Comparison of ENCODE assay signal across 17 cellular contexts in genomic region chrX:31500920-31501319, GRCh38.
DNase-seq lines count a peak whose midpoint lies in the region; ATAC-seq lines count a peak whose summit lies in the region.
"Had no signal": no experiment of that assay in that cellular context is flagged by ENCODE, and none has a peak within 500 bp of the region (broad histone marks: within the 10 kb centered on the region; RNA-seq: fewer than 3 reads in every experiment).

No MANE protein-coding gene starts in this region.

- no peaks in the 10 kb centered on the region for H3K27me3 ChIP-seq in SJSA1 (replicated peaks)
- H3K27me3 ChIP-seq: spleen had no signal

- DNase-seq in SJSA1 (ENCODE audit: low read depth in 1 of 2, low spot score in 2 of 2): peak; percentile 30 to 33
- peak; percentile 66 for DNase-seq in fibroblast of peridontal ligament (ENCODE audit: extremely low read depth)
- no peak for DNase-seq in epidermal melanocyte (ENCODE audit: insufficient read length, low spot score)
- no peak for DNase-seq in stimulated activated CD4-positive, alpha-beta T cell treated with anti-CD3 and anti-CD28 coated beads, Interleukin-4, amount 100 ng/mL, for 1 hour
- no peak for DNase-seq in T-helper 17 cell
- DNase-seq: activated gamma-delta T cell treated with Interleukin-2 at 50 U/mL for 16 hours, caudate nucleus, GDM1, NCI-H345, occipital lobe, spleen had no signal

- no peak overlapping the region for H3K4me3 Mint-ChIP-seq in T-helper 17 cell

- H3K36me3 Mint-ChIP-seq in T-helper 17 cell (ENCODE audit: low read depth): no peaks in the 10 kb centered on the region

- H3K9me3 ChIP-seq in SJSA1 (replicated peaks) (no peaks in the 10 kb centered on the region), T-helper 17 cell (ENCODE audit: control insufficient read depth, low read length, poor library complexity, severe bottlenecking) (no peaks in the 10 kb centered on the region)
- H3K9me3 ChIP-seq: spleen had no signal

- no peaks in the 10 kb centered on the region for H3K36me3 ChIP-seq in SJSA1
- H3K36me3 ChIP-seq: spleen had no signal

- H3K4me3 ChIP-seq in SJSA1: no peak overlapping the region
- H3K4me3 ChIP-seq: spleen had no signal

- no peak overlapping the region for H3K27ac Mint-ChIP-seq in T-helper 17 cell

- H3K4me1 Mint-ChIP-seq in T-helper 17 cell: no peaks in the 10 kb centered on the region

- H3K4me1 ChIP-seq in SJSA1 (replicated peaks): peaks cover 36% of the 10 kb centered on the region
- H3K4me1 ChIP-seq: spleen had no signal

- H3K27ac ChIP-seq in SJSA1: peak overlapping the region; percentile 50
- H3K27ac ChIP-seq: C4-2B, spleen had no signal

- peak; percentile 68 for ATAC-seq in GM18499 (IDR thresholded peaks at IDR 0.05; ENCODE audit: insufficient read depth, unreplicated experiment)
- ATAC-seq in HG03378 (IDR thresholded peaks at IDR 0.05; ENCODE audit: unreplicated experiment): peak; percentile 64
- no peak for ATAC-seq in HG03139 (IDR thresholded peaks at IDR 0.05; ENCODE audit: unreplicated experiment)
- no peak for ATAC-seq in T-helper 17 cell
- ATAC-seq: esophagus mucosa, Right ventricle myocardium inferior had no signal

- no peaks in the 10 kb centered on the region for H3K27me3 Mint-ChIP-seq in T-helper 17 cell

Comparison
In these comparisons a context has a peak if more than half of its experiments do, and no peak if none do; other contexts are left out.
1. ATAC-seq: peak in GM18499 (single experiment) and HG03378 (single experiment); none in HG03139 (single experiment) and T-helper 17 cell (single experiment).
2. DNase-seq: peak in SJSA1 (2 of 2) and fibroblast of peridontal ligament (single experiment); none in epidermal melanocyte (single experiment), stimulated activated CD4-positive, alpha-beta T cell treated with anti-CD3 and anti-CD28 coated beads, Interleukin-4, amount 100 ng/mL, for 1 hour (single experiment) and T-helper 17 cell (0 of 3).